Comparison of ENCODE assay signal across 9 cellular contexts in the genomic region with DNA sequence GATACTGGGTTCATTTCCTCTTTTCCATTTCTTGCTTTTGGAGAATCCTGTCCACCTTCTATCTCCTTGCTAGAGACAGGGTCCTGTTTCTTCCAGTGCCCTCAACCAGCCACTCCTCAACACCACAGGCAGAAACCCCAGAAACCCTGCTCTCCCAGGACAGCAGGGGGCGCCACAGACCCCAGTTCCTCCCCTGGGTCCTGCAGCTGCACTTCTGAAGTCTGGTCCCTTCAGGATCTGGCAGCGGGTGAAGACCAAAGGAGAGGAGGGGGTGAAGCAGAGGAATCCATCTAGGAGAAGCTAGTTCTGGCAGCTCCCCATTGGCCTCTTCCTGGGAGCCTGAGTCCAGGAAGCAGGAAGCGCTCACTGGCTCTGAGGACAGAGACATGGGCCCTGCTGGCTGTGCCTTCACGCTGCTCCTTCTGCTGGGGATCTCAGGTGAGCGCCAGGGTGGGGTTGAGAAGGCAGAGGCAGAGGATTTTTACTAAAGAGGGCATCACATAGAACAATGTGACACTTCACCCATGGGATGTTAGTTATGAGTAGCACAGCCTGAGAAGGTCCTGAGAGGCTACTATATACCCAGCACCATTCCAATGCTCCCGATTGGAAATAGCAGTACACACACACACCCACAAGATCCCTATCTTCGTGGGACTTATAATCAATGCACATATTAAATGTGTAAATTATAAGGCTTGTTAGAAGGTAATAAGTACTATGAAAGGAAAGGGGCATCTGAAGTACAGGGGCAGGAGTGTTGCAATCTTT. TPM values are rescaled to one million over a fixed set of nuclear protein-coding genes. Genes with fewer than 3 reads are reported as not detected.
DNase-seq lines count a peak whose midpoint lies in the region; ATAC-seq and TF ChIP-seq lines count a peak whose summit lies in the region.
"Had no signal": no experiment of that assay in that cellular context is flagged by ENCODE, and none has a peak within 500 bp of the region (broad histone marks: within the 10 kb centered on the region; RNA-seq: fewer than 3 reads in every experiment).

TSS of gene PRSS48 (plus strand) at position 375 of the 771 bp plus-strand sequence. CDS start at position 387, 12 bp downstream.

- WGBS in body of pancreas, 2 donors, result 50 to 56% methylated on average over 5 to 7 of the region's 7 CpGs

- no peak within 1 kb of the TSS for H3K27ac ChIP-seq in body of pancreas
- H3K27ac ChIP-seq: epithelial cell of prostate had no signal

- H3K36me3 ChIP-seq in body of pancreas (replicated peaks in 1 of 2; ENCODE audit: insufficient read depth in 1 of 2, low read depth in 2 of 2), result no peaks in the 10 kb centered on the region

- no peaks in the 10 kb centered on the region for H3K4me1 ChIP-seq in body of pancreas

- H3K9me3 ChIP-seq in body of pancreas, result no peaks in the 10 kb centered on the region

- TF ChIP-seq CTCF in body of pancreas (IDR thresholded peaks at IDR 0.05), result peak; percentile 41 to 67 (median 62)

- no peak for TF ChIP-seq POLR2A in body of pancreas (IDR thresholded peaks at IDR 0.05)

- DNase-seq in activated CD4-positive, CD25-positive, alpha-beta regulatory T cell treated with anti-CD3 and anti-CD28 coated beads, Interleukin-2, amount 50 U/mL, for 72 hours, result peak; percentile 55
- peak; percentile 67 for DNase-seq in HK-2 (ENCODE audit: unreplicated experiment)
- DNase-seq in body of pancreas, result peak; percentile 59 to 75 (median 66)
- peak; percentile 86 for DNase-seq in iPS-NIHi7 (ENCODE audit: extremely low spot score)
- peak; percentile 5 to 26 for DNase-seq in stimulated activated CD4-positive, alpha-beta T cell treated with anti-CD3 and anti-CD28 coated beads, Interleukin-1b, Interleukin-23, amount 100 ng/mL, for 4 hours (ENCODE audit: low read depth in 2 of 2)

- intact Hi-C loops in body of pancreas (cut with DNase I), result no loop called here

- H3K4me3 ChIP-seq in body of pancreas, result no peak within 1 kb of the TSS

- H3K27me3 ChIP-seq in body of pancreas, result no peaks in the 10 kb centered on the region

- ATAC-seq in activated CD4-positive, CD25-positive, alpha-beta regulatory T cell treated with anti-CD3 and anti-CD28 coated beads, Interleukin-2, amount 50 U/mL, for 24 hours, result no peak
- ATAC-seq in SK-N-SH treated with all-trans-retinoic acid at 6 μM for 48 hours, result peak; percentile 98
- ATAC-seq in body of pancreas, result peak; percentile 56
- no peak for ATAC-seq in GM18517 (IDR thresholded peaks at IDR 0.05; ENCODE audit: unreplicated experiment)

TF ChIP-seq in SK-N-SH treated with all-trans-retinoic acid at 6 μM for 48 hours, 23 proteins besides CTCF, POLR2A, EP300 and RAD21:
- no peak for TF ChIP-seq GLIS3 (CRISPR knock-in tag; IDR thresholded peaks at IDR 0.05)
- TF ChIP-seq, protein P1, sequence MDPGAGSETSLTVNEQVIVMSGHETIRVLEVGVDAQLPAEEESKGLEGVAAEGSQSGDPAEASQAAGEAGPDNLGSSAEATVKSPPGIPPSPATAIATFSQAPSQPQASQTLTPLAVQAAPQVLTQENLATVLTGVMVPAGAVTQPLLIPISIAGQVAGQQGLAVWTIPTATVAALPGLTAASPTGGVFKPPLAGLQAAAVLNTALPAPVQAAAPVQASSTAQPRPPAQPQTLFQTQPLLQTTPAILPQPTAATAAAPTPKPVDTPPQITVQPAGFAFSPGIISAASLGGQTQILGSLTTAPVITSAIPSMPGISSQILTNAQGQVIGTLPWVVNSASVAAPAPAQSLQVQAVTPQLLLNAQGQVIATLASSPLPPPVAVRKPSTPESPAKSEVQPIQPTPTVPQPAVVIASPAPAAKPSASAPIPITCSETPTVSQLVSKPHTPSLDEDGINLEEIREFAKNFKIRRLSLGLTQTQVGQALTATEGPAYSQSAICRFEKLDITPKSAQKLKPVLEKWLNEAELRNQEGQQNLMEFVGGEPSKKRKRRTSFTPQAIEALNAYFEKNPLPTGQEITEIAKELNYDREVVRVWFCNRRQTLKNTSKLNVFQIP (CRISPR knock-in tag; IDR thresholded peaks at IDR 0.05; ENCODE audit: borderline replicate concordance, low read depth), result no peak
- TF ChIP-seq ZFP30 (CRISPR knock-in tag; IDR thresholded peaks at IDR 0.05), result no peak
- no peak for TF ChIP-seq CSRNP3 (CRISPR knock-in tag; IDR thresholded peaks at IDR 0.05)
- TF ChIP-seq ZFP3 (CRISPR knock-in tag; IDR thresholded peaks at IDR 0.05), result no peak
- no peak for TF ChIP-seq ZNF70 (CRISPR knock-in tag; IDR thresholded peaks at IDR 0.05)
- TF ChIP-seq BACH2 (CRISPR knock-in tag; IDR thresholded peaks at IDR 0.05; ENCODE audit: borderline replicate concordance), result no peak
- no peak for TF ChIP-seq ARNTL (CRISPR knock-in tag; IDR thresholded peaks at IDR 0.05; ENCODE audit: borderline replicate concordance, low read depth)
- TF ChIP-seq SNAI2 (CRISPR knock-in tag; IDR thresholded peaks at IDR 0.05), result no peak
- no peak for TF ChIP-seq RARB (CRISPR knock-in tag; IDR thresholded peaks at IDR 0.05)
- no peak for TF ChIP-seq ZNF8 (CRISPR knock-in tag; IDR thresholded peaks at IDR 0.05)
- TF ChIP-seq PATZ1 (CRISPR knock-in tag; IDR thresholded peaks at IDR 0.05; ENCODE audit: borderline replicate concordance), result no peak
- TF ChIP-seq, protein P2, sequence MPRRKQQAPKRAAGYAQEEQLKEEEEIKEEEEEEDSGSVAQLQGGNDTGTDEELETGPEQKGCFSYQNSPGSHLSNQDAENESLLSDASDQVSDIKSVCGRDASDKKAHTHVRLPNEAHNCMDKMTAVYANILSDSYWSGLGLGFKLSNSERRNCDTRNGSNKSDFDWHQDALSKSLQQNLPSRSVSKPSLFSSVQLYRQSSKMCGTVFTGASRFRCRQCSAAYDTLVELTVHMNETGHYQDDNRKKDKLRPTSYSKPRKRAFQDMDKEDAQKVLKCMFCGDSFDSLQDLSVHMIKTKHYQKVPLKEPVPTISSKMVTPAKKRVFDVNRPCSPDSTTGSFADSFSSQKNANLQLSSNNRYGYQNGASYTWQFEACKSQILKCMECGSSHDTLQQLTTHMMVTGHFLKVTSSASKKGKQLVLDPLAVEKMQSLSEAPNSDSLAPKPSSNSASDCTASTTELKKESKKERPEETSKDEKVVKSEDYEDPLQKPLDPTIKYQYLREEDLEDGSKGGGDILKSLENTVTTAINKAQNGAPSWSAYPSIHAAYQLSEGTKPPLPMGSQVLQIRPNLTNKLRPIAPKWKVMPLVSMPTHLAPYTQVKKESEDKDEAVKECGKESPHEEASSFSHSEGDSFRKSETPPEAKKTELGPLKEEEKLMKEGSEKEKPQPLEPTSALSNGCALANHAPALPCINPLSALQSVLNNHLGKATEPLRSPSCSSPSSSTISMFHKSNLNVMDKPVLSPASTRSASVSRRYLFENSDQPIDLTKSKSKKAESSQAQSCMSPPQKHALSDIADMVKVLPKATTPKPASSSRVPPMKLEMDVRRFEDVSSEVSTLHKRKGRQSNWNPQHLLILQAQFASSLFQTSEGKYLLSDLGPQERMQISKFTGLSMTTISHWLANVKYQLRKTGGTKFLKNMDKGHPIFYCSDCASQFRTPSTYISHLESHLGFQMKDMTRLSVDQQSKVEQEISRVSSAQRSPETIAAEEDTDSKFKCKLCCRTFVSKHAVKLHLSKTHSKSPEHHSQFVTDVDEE (CRISPR knock-in tag; IDR thresholded peaks at IDR 0.05), result no peak
- TF ChIP-seq, protein P3, sequence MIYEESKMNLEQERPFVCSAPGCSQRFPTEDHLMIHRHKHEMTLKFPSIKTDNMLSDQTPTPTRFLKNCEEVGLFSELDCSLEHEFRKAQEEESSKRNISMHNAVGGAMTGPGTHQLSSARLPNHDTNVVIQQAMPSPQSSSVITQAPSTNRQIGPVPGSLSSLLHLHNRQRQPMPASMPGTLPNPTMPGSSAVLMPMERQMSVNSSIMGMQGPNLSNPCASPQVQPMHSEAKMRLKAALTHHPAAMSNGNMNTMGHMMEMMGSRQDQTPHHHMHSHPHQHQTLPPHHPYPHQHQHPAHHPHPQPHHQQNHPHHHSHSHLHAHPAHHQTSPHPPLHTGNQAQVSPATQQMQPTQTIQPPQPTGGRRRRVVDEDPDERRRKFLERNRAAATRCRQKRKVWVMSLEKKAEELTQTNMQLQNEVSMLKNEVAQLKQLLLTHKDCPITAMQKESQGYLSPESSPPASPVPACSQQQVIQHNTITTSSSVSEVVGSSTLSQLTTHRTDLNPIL (CRISPR knock-in tag; IDR thresholded peaks at IDR 0.05; ENCODE audit: low read depth), result no peak
- no peak for TF ChIP-seq ESRRG (CRISPR knock-in tag; IDR thresholded peaks at IDR 0.05)
- no peak for TF ChIP-seq OSR1 (CRISPR knock-in tag; IDR thresholded peaks at IDR 0.05)
- TF ChIP-seq ISL1 (CRISPR knock-in tag; IDR thresholded peaks at IDR 0.05), result no peak

RNA-seq across cellular contexts. Expression of gene PRSS48, which starts in this region (rescaled TPM):
- total RNA-seq in body of pancreas, result not detected

Comparison
In these comparisons a context has a peak if more than half of its experiments do, and no peak if none do; other contexts are left out.
1. Peak in DNase-seq and ATAC-seq in body of pancreas; RNA of the gene not detected or under 1 TPM.
2. DNase-seq: peak in every context shown above with its lines; median percentile 86 in iPS-NIHi7; 67 in HK-2; 66 in body of pancreas; 55 in activated CD4-positive, CD25-positive, alpha-beta regulatory T cell treated with anti-CD3 and anti-CD28 coated beads, Interleukin-2, amount 50 U/mL, for 72 hours; 16 in stimulated activated CD4-positive, alpha-beta T cell treated with anti-CD3 and anti-CD28 coated beads, Interleukin-1b, Interleukin-23, amount 100 ng/mL, for 4 hours.